9 cellular contexts compared by ENCODE assay signal in the genomic region with DNA sequence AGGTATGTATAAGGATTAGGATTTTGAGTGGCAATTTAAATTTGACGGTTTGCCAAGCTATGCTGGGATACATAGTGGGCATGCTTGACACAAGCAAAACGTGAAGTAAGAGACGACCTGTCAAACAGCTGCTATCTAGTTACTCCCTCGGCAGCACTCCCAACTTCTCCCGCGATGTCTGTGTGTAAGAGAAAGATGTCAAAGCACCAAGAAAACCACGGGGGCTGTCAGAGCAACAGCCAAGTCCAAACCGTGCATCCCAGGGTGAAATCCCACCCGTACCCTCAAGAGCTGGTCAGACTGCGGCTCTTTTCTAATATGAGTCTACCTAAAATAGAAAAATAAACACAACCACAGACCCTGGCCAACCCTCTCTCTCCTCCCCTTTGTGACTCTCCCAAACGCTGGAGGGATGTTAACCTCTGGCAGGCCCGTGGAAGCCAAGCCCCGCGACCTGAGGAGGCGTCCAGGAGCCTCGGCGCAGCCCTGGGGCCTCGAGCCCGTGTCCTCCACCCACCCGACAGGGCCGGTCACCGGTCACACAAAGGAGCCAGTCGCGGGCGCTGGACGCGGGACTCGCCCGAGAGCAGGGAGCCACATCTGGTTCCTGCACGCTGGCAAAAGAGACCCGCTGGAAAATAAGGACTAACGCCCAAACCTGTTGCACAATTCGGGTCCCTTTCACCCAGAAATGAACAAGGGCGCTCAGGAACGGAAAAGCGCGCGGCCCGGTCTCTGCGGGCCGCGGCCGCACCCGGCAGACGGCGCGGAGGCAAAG. TPM values are rescaled to one million over a fixed set of nuclear protein-coding genes. Genes with fewer than 3 reads are reported as not detected.
DNase-seq lines count a peak whose midpoint lies in the region; ATAC-seq, FAIRE-seq and TF ChIP-seq lines count a peak whose summit lies in the region.
"Had no signal": no experiment of that assay in that cellular context is flagged by ENCODE, and none has a peak within 500 bp of the region (broad histone marks: within the 10 kb centered on the region; RNA-seq: fewer than 3 reads in every experiment).

No MANE protein-coding gene starts in this region.

- H3K27me3 ChIP-seq in CD4-positive, CD25-positive, alpha-beta regulatory T cell (ENCODE audit: control insufficient read depth, insufficient read depth, low read length): peaks cover 20% of the 10 kb centered on the region
- H3K27me3 ChIP-seq in OCI-LY1 (ENCODE audit: insufficient read depth, low read length) (no peaks in the 10 kb centered on the region), pancreas (no peaks in the 10 kb centered on the region)

- peak overlapping the region; percentile 77 for H3K4me3 ChIP-seq in CD4-positive, CD25-positive, alpha-beta regulatory T cell (ENCODE audit: low read depth, low read length)
- H3K4me3 ChIP-seq in OCI-LY1 (ENCODE audit: low read depth, low read length, poor library complexity, severe bottlenecking): peak overlapping the region; percentile 89
- peak overlapping the region; percentile 48 to 72 (median 56) for H3K4me3 ChIP-seq in pancreas

- H3K9me3 ChIP-seq in CD4-positive, CD25-positive, alpha-beta regulatory T cell (ENCODE audit: control insufficient read depth in 2 of 2, low read length in 2 of 2): no peaks in the 10 kb centered on the region
- H3K9me3 ChIP-seq in OCI-LY1 (ENCODE audit: low read length) (0 out of 2 replicates have a peak, but pooled peaks cover 4% of the 10 kb centered on the region), pancreas (no peaks in the 10 kb centered on the region)

- peaks cover 0 to 1% (median 0%) of the 10 kb centered on the region in 7 donors for H3K9me3 Mint-ChIP-seq in CD4-positive, CD25-positive, alpha-beta regulatory T cell

- intact Hi-C loops in left cardiac atrium (cut with DNase I) (loop anchor here in 1 of 2 donors (10.0 kb wide), 1 partner anchor 81 kb away; no protein-coding TSS in a partner anchor), pancreas (cut with DNase I) (no loop called here)

- H3K4me2 ChIP-seq in OCI-LY1 (ENCODE audit: low read length): peak overlapping the region; percentile 90

- H3K27ac ChIP-seq in CD4-positive, CD25-positive, alpha-beta regulatory T cell (ENCODE audit: insufficient read depth, low read length, poor library complexity, severe bottlenecking): no peak overlapping the region
- H3K27ac ChIP-seq in OCI-LY1 (ENCODE audit: low read depth, low read length, poor library complexity, severe bottlenecking) (no peak overlapping the region), pancreas (peak overlapping the region; percentile 63 to 86 (median 73))

- H3K9me2 ChIP-seq in OCI-LY1 (ENCODE audit: low read depth, low read length): no peaks in the 10 kb centered on the region

- H3K27me3 Mint-ChIP-seq in CD4-positive, CD25-positive, alpha-beta regulatory T cell: peaks cover 38% of the 10 kb centered on the region

- peaks cover 15% of the 10 kb centered on the region for H3K4me1 ChIP-seq in CD4-positive, CD25-positive, alpha-beta regulatory T cell (ENCODE audit: control insufficient read depth, insufficient read depth, low read length, poor library complexity, severe bottlenecking)
- H3K4me1 ChIP-seq in OCI-LY1 (ENCODE audit: insufficient read depth, low read length, severe bottlenecking) (peaks cover 20% of the 10 kb centered on the region), pancreas (peaks cover 5 to 15% (median 13%) of the 10 kb centered on the region in 3 donors)

- peak overlapping the region; percentile 31; the same call in 1 of the 2 replicates for H2AFZ ChIP-seq in OCI-LY1 (ENCODE audit: low read length)

- H3F3A ChIP-seq in OCI-LY1 (ENCODE audit: insufficient read depth, low read length): no peaks in the 10 kb centered on the region

- H3K9ac ChIP-seq in OCI-LY1 (ENCODE audit: low read length): peak overlapping the region; percentile 82

- H3K4me1 Mint-ChIP-seq in CD4-positive, CD25-positive, alpha-beta regulatory T cell: peaks cover 18 to 23% (median 21%) of the 10 kb centered on the region in 4 donors

- peak overlapping the region in 2 of 3 donors; percentile 26 to 76 for H3K27ac Mint-ChIP-seq in CD4-positive, CD25-positive, alpha-beta regulatory T cell

- H4K20me1 ChIP-seq in OCI-LY1 (ENCODE audit: insufficient read depth, low read length): no peaks in the 10 kb centered on the region

- H3K79me2 ChIP-seq in OCI-LY1 (ENCODE audit: insufficient read depth, low read length): peaks cover 3% of the 10 kb centered on the region; the same call in 1 of the 2 replicates

- peak overlapping the region; percentile 83 to 92 (median 90) for H3K4me3 Mint-ChIP-seq in CD4-positive, CD25-positive, alpha-beta regulatory T cell

- 0% methylated on average over 46 to 47 of the region's 47 CpGs for WGBS in pancreas, 2 donors

- no peaks in the 10 kb centered on the region for H3K36me3 ChIP-seq in CD4-positive, CD25-positive, alpha-beta regulatory T cell (ENCODE audit: control insufficient read depth, insufficient read depth, low read length)
- peaks cover 10% of the 10 kb centered on the region; the same call in 1 of the 2 replicates for H3K36me3 ChIP-seq in OCI-LY1 (ENCODE audit: insufficient read depth, low read length)
- H3K36me3 ChIP-seq in pancreas: no peaks in the 10 kb centered on the region

- TF ChIP-seq CTCF in OCI-LY1 (IDR thresholded peaks at IDR 0.05; ENCODE audit: low read length): no peak
- TF ChIP-seq CTCF in pancreas (IDR thresholded peaks at IDR 0.05): no peak

- ATAC-seq in CD4-positive, CD25-positive, alpha-beta regulatory T cell (ENCODE audit: low read depth in 2 of 2): peak in 1 of 2 donors; percentile 21
- ATAC-seq in HG03196 (IDR thresholded peaks at IDR 0.05; ENCODE audit: unreplicated experiment) (peak; percentile 31), left cardiac atrium (peak; percentile 58), pancreas (peak; percentile 59 to 64 (median 62))

- DNase-seq in CD4-positive, CD25-positive, alpha-beta regulatory T cell: peak in 2 of 3 donors; percentile 3 to 36
- DNase-seq in amniotic stem cell (lab: John Stamatoyannopoulos, UW): peak; percentile 38
- peak; percentile 56 for DNase-seq in left cardiac atrium
- peak; percentile 34 to 85 (median 52) for DNase-seq in pancreas
- DNase-seq in NCI-H128 (lab: John Stamatoyannopoulos, UW; ENCODE audit: unreplicated experiment): no peak

- peak; percentile 22 for TF ChIP-seq POLR2A in GM19099 (IDR thresholded peaks at IDR 0.05; ENCODE audit: extremely low read depth, insufficient read length, low read depth)

- FAIRE-seq in pancreas (lab: Jason Lieb, UNC): no peak
- FAIRE-seq: TTC549 had no signal

- no peaks in the 10 kb centered on the region for H3K36me3 Mint-ChIP-seq in CD4-positive, CD25-positive, alpha-beta regulatory T cell

RNA-seq across cellular contexts. Expression of a gene that starts 1.0 kb away (rescaled TPM):
- 7.3 TPM for total RNA-seq in CD4-positive, CD25-positive, alpha-beta regulatory T cell
- 1 to 10 TPM in 3 of 4 donors, under 1 TPM in 1; 0.63 to 7.2 (median 2.1) TPM for polyA plus RNA-seq in CD4-positive, CD25-positive, alpha-beta regulatory T cell
- total RNA-seq in left cardiac atrium (10 to 100 TPM; 58.5 to 59.9 TPM), pancreas (10 to 100 TPM; 10.5 to 37.0 (median 17.8) TPM)
- polyA plus RNA-seq in pancreas: 1 to 10 TPM; 4.0 to 7.5 TPM

Comparison
In these comparisons a context has a peak if more than half of its experiments do, and no peak if none do; other contexts are left out.
1. H3K27ac ChIP-seq: peak in pancreas (4 of 4); none in CD4-positive, CD25-positive, alpha-beta regulatory T cell (single experiment) and OCI-LY1 (single experiment).
2. Peak in every context shown above with its lines, with median percentiles within 50 percentile points of each other: H3K4me3 ChIP-seq.